1 cellular context compared by ENCODE assay signal in the genomic region with DNA sequence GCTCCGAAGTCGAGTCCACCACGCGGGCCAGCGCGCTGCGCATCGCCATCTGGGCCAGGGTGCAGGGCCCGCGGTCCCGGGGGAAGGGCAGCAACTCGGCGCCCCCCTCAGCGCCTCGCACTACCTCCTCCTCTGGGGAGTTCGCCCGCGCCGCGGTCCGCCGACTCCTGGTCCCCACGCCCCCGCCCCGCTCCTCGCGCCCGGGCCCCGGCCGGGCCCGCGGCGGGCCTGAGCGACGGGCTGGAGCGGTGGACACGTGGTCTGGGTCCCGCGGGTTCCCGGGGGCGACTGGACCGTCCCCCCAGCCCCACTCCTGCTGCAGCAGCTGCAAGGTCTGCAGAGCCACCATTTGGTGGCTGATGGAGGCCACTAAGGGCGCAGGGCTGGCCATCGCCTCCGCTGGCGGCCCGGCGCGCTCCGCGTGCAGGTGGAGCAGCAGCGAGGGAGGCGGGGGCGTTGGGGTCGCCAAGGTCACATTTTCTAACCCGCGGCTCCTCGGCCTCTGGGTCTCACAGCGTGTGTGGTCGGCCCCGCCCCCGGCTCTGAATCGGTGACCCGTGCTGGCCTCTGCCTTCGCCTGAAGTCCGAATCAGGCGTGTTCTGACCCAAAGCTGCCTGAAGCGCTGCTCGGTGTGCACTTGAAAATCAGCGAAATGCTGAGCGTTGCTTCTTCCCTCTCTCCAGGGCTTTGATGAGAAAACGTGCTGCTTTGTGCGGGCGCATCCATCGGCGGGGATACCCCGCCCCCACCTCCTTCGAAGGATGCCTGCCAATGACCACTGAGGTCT.
TF ChIP-seq lines count a peak whose summit lies in the region.

A gene (minus strand): TSS at position 437 of the 788 bp plus-strand sequence. CDS start 46 bp downstream, at position 391.

TF ChIP-seq in WTC11, 78 proteins besides CTCF, POLR2A, EP300 and RAD21 (continued from another document and continues in another):
- TF ChIP-seq, protein P1, sequence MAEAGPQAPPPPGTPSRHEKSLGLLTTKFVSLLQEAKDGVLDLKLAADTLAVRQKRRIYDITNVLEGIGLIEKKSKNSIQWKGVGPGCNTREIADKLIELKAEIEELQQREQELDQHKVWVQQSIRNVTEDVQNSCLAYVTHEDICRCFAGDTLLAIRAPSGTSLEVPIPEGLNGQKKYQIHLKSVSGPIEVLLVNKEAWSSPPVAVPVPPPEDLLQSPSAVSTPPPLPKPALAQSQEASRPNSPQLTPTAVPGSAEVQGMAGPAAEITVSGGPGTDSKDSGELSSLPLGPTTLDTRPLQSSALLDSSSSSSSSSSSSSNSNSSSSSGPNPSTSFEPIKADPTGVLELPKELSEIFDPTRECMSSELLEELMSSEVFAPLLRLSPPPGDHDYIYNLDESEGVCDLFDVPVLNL (CRISPR knock-in tag; IDR thresholded peaks at IDR 0.05; ENCODE audit: borderline replicate concordance, low read depth) = peak; percentile 54; the same call in 1 of the 2 replicates
- TF ChIP-seq ATF1 (CRISPR knock-in tag; IDR thresholded peaks at IDR 0.05) (no peak), GRHL2 (CRISPR knock-in tag; IDR thresholded peaks at IDR 0.05; ENCODE audit: insufficient replicate concordance, severe bottlenecking) (no peak), CREM (CRISPR knock-in tag; IDR thresholded peaks at IDR 0.05) (0 out of 2 replicates have a peak, but pooled peaks have one; percentile 9), EMX1 (CRISPR knock-in tag; IDR thresholded peaks at IDR 0.05) (no peak), ZNF232 (CRISPR knock-in tag; IDR thresholded peaks at IDR 0.05) (peak; percentile 13; the same call in 1 of the 2 replicates), RELA (CRISPR knock-in tag; IDR thresholded peaks at IDR 0.05; ENCODE audit: borderline replicate concordance) (peak; percentile 67), TEAD4 (CRISPR knock-in tag; IDR thresholded peaks at IDR 0.05) (peak; percentile 34; the same call in 1 of the 2 replicates), SP1 (CRISPR knock-in tag; conservative IDR thresholded peaks at IDR 0.05) (peak; percentile 68), ZNF263 (CRISPR knock-in tag; IDR thresholded peaks at IDR 0.05; ENCODE audit: low read depth) (peak; percentile 47; the same call in 1 of the 2 replicates), SMAD4 (CRISPR knock-in tag; IDR thresholded peaks at IDR 0.05) (no peak), SOX15 (CRISPR knock-in tag; IDR thresholded peaks at IDR 0.05) (no peak), GTF2I (CRISPR knock-in tag; conservative IDR thresholded peaks at IDR 0.05) (no peak), TEAD1 (CRISPR knock-in tag; IDR thresholded peaks at IDR 0.05) (peak; percentile 88; the same call in 1 of the 2 replicates), NFATC4 (CRISPR knock-in tag; IDR thresholded peaks at IDR 0.05) (no peak), JAZF1 (CRISPR knock-in tag; IDR thresholded peaks at IDR 0.05) (no peak), NFE2L1 (CRISPR knock-in tag; IDR thresholded peaks at IDR 0.05) (peak; percentile 37; the same call in 1 of the 2 replicates), ZNF121 (CRISPR knock-in tag; IDR thresholded peaks at IDR 0.05) (no peak), RORB (CRISPR knock-in tag; IDR thresholded peaks at IDR 0.05) (no peak), TP53 (CRISPR knock-in tag; IDR thresholded peaks at IDR 0.05) (peak; percentile 11; the same call in 1 of the 2 replicates), ZNF396 (CRISPR knock-in tag; IDR thresholded peaks at IDR 0.05; ENCODE audit: borderline replicate concordance) (no peak), GABPB1 (CRISPR knock-in tag; IDR thresholded peaks at IDR 0.05) (no peak), FOXP1 (CRISPR knock-in tag; IDR thresholded peaks at IDR 0.05; ENCODE audit: borderline replicate concordance) (peak; percentile 88), ZNF416 (CRISPR knock-in tag; IDR thresholded peaks at IDR 0.05) (no peak)
- TF ChIP-seq, protein P2, sequence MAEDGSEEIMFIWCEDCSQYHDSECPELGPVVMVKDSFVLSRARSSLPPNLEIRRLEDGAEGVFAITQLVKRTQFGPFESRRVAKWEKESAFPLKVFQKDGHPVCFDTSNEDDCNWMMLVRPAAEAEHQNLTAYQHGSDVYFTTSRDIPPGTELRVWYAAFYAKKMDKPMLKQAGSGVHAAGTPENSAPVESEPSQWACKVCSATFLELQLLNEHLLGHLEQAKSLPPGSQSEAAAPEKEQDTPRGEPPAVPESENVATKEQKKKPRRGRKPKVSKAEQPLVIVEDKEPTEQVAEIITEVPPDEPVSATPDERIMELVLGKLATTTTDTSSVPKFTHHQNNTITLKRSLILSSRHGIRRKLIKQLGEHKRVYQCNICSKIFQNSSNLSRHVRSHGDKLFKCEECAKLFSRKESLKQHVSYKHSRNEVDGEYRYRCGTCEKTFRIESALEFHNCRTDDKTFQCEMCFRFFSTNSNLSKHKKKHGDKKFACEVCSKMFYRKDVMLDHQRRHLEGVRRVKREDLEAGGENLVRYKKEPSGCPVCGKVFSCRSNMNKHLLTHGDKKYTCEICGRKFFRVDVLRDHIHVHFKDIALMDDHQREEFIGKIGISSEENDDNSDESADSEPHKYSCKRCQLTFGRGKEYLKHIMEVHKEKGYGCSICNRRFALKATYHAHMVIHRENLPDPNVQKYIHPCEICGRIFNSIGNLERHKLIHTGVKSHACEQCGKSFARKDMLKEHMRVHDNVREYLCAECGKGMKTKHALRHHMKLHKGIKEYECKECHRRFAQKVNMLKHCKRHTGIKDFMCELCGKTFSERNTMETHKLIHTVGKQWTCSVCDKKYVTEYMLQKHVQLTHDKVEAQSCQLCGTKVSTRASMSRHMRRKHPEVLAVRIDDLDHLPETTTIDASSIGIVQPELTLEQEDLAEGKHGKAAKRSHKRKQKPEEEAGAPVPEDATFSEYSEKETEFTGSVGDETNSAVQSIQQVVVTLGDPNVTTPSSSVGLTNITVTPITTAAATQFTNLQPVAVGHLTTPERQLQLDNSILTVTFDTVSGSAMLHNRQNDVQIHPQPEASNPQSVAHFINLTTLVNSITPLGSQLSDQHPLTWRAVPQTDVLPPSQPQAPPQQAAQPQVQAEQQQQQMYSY (CRISPR knock-in tag; IDR thresholded peaks at IDR 0.05) = no peak
- TF ChIP-seq, protein P3, sequence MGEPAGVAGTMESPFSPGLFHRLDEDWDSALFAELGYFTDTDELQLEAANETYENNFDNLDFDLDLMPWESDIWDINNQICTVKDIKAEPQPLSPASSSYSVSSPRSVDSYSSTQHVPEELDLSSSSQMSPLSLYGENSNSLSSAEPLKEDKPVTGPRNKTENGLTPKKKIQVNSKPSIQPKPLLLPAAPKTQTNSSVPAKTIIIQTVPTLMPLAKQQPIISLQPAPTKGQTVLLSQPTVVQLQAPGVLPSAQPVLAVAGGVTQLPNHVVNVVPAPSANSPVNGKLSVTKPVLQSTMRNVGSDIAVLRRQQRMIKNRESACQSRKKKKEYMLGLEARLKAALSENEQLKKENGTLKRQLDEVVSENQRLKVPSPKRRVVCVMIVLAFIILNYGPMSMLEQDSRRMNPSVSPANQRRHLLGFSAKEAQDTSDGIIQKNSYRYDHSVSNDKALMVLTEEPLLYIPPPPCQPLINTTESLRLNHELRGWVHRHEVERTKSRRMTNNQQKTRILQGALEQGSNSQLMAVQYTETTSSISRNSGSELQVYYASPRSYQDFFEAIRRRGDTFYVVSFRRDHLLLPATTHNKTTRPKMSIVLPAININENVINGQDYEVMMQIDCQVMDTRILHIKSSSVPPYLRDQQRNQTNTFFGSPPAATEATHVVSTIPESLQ (CRISPR knock-in tag; IDR thresholded peaks at IDR 0.05) = no peak
- TF ChIP-seq, protein P4, sequence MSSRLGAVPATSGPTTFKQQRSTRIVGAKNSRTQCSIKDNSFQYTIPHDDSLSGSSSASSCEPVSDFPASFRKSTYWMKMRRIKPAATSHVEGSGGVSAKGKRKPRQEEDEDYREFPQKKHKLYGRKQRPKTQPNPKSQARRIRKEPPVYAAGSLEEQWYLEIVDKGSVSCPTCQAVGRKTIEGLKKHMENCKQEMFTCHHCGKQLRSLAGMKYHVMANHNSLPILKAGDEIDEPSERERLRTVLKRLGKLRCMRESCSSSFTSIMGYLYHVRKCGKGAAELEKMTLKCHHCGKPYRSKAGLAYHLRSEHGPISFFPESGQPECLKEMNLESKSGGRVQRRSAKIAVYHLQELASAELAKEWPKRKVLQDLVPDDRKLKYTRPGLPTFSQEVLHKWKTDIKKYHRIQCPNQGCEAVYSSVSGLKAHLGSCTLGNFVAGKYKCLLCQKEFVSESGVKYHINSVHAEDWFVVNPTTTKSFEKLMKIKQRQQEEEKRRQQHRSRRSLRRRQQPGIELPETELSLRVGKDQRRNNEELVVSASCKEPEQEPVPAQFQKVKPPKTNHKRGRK (CRISPR knock-in tag; IDR thresholded peaks at IDR 0.05; ENCODE audit: borderline replicate concordance) = no peak
- TF ChIP-seq, protein P5, sequence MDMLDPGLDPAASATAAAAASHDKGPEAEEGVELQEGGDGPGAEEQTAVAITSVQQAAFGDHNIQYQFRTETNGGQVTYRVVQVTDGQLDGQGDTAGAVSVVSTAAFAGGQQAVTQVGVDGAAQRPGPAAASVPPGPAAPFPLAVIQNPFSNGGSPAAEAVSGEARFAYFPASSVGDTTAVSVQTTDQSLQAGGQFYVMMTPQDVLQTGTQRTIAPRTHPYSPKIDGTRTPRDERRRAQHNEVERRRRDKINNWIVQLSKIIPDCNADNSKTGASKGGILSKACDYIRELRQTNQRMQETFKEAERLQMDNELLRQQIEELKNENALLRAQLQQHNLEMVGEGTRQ (CRISPR knock-in tag; IDR thresholded peaks at IDR 0.05) = peak; percentile 72
- TF ChIP-seq, protein P6, sequence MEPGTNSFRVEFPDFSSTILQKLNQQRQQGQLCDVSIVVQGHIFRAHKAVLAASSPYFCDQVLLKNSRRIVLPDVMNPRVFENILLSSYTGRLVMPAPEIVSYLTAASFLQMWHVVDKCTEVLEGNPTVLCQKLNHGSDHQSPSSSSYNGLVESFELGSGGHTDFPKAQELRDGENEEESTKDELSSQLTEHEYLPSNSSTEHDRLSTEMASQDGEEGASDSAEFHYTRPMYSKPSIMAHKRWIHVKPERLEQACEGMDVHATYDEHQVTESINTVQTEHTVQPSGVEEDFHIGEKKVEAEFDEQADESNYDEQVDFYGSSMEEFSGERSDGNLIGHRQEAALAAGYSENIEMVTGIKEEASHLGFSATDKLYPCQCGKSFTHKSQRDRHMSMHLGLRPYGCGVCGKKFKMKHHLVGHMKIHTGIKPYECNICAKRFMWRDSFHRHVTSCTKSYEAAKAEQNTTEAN (CRISPR knock-in tag; IDR thresholded peaks at IDR 0.05) = peak; percentile 59
- TF ChIP-seq, protein P7, sequence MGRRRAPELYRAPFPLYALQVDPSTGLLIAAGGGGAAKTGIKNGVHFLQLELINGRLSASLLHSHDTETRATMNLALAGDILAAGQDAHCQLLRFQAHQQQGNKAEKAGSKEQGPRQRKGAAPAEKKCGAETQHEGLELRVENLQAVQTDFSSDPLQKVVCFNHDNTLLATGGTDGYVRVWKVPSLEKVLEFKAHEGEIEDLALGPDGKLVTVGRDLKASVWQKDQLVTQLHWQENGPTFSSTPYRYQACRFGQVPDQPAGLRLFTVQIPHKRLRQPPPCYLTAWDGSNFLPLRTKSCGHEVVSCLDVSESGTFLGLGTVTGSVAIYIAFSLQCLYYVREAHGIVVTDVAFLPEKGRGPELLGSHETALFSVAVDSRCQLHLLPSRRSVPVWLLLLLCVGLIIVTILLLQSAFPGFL (CRISPR knock-in tag; IDR thresholded peaks at IDR 0.05; ENCODE audit: borderline replicate concordance) = no peak
- TF ChIP-seq, protein P8, sequence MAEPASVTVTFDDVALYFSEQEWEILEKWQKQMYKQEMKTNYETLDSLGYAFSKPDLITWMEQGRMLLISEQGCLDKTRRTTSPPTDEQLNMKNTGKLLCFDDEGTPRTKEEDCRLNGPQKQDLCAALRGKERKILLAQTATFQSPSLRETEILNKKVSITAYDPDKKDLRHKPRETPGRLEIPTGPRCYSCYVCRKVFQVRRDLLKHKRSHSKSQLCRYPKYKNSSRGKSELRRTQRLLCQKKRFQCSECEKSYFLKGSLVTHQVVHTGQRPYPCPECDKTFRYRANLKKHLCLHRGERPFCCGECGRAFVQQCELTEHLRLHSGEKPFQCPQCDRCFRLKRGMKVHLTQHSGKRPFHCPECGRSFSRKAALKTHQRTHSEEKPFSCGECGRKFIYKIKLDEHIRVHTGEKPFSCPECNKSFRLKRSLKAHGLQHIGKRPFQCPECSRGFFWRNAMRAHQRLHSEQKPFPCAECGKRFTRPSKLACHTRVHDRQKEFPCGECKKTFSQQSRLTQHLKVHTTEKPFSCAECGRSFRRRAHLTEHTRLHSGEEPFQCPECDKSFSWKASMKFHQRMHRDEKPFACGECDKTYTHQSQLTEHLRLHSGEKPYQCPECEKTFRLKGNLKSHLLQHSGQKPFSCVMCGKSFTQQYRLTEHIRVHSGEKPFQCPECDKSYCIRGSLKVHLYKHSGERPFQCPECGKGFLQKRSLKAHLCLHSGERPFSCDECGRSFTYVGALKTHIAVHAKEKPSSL (CRISPR knock-in tag; conservative IDR thresholded peaks at IDR 0.05) = no peak
- TF ChIP-seq, protein P9, sequence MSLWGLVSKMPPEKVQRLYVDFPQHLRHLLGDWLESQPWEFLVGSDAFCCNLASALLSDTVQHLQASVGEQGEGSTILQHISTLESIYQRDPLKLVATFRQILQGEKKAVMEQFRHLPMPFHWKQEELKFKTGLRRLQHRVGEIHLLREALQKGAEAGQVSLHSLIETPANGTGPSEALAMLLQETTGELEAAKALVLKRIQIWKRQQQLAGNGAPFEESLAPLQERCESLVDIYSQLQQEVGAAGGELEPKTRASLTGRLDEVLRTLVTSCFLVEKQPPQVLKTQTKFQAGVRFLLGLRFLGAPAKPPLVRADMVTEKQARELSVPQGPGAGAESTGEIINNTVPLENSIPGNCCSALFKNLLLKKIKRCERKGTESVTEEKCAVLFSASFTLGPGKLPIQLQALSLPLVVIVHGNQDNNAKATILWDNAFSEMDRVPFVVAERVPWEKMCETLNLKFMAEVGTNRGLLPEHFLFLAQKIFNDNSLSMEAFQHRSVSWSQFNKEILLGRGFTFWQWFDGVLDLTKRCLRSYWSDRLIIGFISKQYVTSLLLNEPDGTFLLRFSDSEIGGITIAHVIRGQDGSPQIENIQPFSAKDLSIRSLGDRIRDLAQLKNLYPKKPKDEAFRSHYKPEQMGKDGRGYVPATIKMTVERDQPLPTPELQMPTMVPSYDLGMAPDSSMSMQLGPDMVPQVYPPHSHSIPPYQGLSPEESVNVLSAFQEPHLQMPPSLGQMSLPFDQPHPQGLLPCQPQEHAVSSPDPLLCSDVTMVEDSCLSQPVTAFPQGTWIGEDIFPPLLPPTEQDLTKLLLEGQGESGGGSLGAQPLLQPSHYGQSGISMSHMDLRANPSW (CRISPR knock-in tag; conservative IDR thresholded peaks at IDR 0.05; ENCODE audit: low read depth) = no peak
- TF ChIP-seq, protein P10, sequence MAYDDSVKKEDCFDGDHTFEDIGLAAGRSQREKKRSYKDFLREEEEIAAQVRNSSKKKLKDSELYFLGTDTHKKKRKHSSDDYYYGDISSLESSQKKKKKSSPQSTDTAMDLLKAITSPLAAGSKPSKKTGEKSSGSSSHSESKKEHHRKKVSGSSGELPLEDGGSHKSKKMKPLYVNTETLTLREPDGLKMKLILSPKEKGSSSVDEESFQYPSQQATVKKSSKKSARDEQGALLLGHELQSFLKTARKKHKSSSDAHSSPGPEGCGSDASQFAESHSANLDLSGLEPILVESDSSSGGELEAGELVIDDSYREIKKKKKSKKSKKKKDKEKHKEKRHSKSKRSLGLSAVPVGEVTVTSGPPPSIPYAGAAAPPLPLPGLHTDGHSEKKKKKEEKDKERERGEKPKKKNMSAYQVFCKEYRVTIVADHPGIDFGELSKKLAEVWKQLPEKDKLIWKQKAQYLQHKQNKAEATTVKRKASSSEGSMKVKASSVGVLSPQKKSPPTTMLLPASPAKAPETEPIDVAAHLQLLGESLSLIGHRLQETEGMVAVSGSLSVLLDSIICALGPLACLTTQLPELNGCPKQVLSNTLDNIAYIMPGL (CRISPR knock-in tag; IDR thresholded peaks at IDR 0.05) = peak; percentile 75; the same call in 1 of the 2 replicates
- TF ChIP-seq, protein P11, sequence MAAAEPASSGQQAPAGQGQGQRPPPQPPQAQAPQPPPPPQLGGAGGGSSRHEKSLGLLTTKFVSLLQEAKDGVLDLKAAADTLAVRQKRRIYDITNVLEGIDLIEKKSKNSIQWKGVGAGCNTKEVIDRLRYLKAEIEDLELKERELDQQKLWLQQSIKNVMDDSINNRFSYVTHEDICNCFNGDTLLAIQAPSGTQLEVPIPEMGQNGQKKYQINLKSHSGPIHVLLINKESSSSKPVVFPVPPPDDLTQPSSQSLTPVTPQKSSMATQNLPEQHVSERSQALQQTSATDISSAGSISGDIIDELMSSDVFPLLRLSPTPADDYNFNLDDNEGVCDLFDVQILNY (CRISPR knock-in tag; IDR thresholded peaks at IDR 0.05) = peak; percentile 67; the same call in 1 of the 2 replicates
